In genomic region chr5:180646963-180647305, GRCh38 we compare ENCODE assay signal across 22 cellular contexts. TPM values are rescaled to one million over a fixed set of nuclear protein-coding genes. Genes with fewer than 3 reads are reported as not detected.
DNase-seq lines count a peak whose midpoint lies in the region; ATAC-seq and TF ChIP-seq lines count a peak whose summit lies in the region.
"Had no signal": no experiment of that assay in that cellular context is flagged by ENCODE, and none has a peak within 500 bp of the region (broad histone marks: within the 10 kb centered on the region; RNA-seq: fewer than 3 reads in every experiment).

No MANE protein-coding gene starts in this region.

- CTCF ChIA-PET in CD8-positive, alpha-beta T cell (lab: Charles Lee): interaction anchor here (1.3 to 2.1 kb wide), 3 partner anchors 10 to 72 kb away, joined by 3 to 8 read pairs (median 4); no protein-coding TSS in a partner anchor

- peak; percentile 48 for DNase-seq in activated CD8-positive, alpha-beta memory T cell treated with anti-CD3 and anti-CD28 coated beads, Interleukin-2, amount 50 U/mL, for 48 hours
- no peak for DNase-seq in activated CD8-positive, alpha-beta memory T cell treated with anti-CD3 and anti-CD28 coated beads for 24 hours
- DNase-seq in CD8-positive, alpha-beta T cell: no peak
- DNase-seq in endothelial cell (ENCODE audit: low spot score) (no peak), sciatic nerve (ENCODE audit: low spot score) (peak; percentile 49), EL (no peak), mesothelial cell of epicardium (ENCODE audit: low spot score in 2 of 2, unreplicated experiment in 2 of 2) (no peak)
- no peak for DNase-seq in stimulated activated CD4-positive, alpha-beta T cell treated with anti-CD3 and anti-CD28 coated beads, Interleukin-2, amount 100 ng/mL, for 24 hours
- DNase-seq: 8988T, DMS79, MV-4-11, NCI-H1417 treated with DMSO at 0.1 percent for 48 hours, NCI-H187 treated with DMSO at 0.1 percent for 48 hours, NCI-H226, NCI-H524, NCI-H82, PC-3, RPMI8226 had no signal

- intact Hi-C loops in CD8-positive, alpha-beta T cell (cut with DNase I, micrococcal nuclease): no loop called here
- intact Hi-C loops in sciatic nerve (cut with DNase I): no loop called here

- no peak overlapping the region for H3K27ac Mint-ChIP-seq in CD8-positive, alpha-beta T cell
- H3K27ac Mint-ChIP-seq in endothelial cell (ENCODE audit: unreplicated experiment): peak overlapping the region; percentile 97
- no peak overlapping the region for H3K27ac Mint-ChIP-seq in mesothelial cell of epicardium

- H3K4me3 Mint-ChIP-seq in CD8-positive, alpha-beta T cell: peak overlapping the region; percentile 26
- H3K4me3 Mint-ChIP-seq in endothelial cell (ENCODE audit: unreplicated experiment) (peak overlapping the region; percentile 99), mesothelial cell of epicardium (no peak overlapping the region)

- H3K27me3 Mint-ChIP-seq in CD8-positive, alpha-beta T cell (ENCODE audit: low read depth): peaks cover 21% of the 10 kb centered on the region
- H3K27me3 Mint-ChIP-seq in endothelial cell (ENCODE audit: unreplicated experiment) (peaks cover 31% of the 10 kb centered on the region), mesothelial cell of epicardium (ENCODE audit: low read depth) (peaks cover 83% of the 10 kb centered on the region)

- H3K27me3 ChIP-seq in CD8-positive, alpha-beta T cell (ENCODE audit: insufficient read depth, low read length): no peaks in the 10 kb centered on the region
- H3K27me3 ChIP-seq: SJCRH30 had no signal

- H3K4me1 ChIP-seq in CD8-positive, alpha-beta T cell (ENCODE audit: insufficient read depth, low read length): no peaks in the 10 kb centered on the region
- H3K4me1 ChIP-seq: SJCRH30 had no signal

- H3K27ac ChIP-seq in CD8-positive, alpha-beta T cell (ENCODE audit: low read depth, low read length): no peak overlapping the region
- H3K27ac ChIP-seq: KMS-11, SJCRH30 had no signal

- POLR2A ChIA-PET in CD8-positive, alpha-beta T cell (lab: Charles Lee): no interaction called here

- no peak for TF ChIP-seq CTCF in CD8-positive, alpha-beta T cell (IDR thresholded peaks at IDR 0.05)
- TF ChIP-seq CTCF in endothelial cell (IDR thresholded peaks at IDR 0.05; ENCODE audit: unreplicated experiment) (no peak), mesothelial cell of epicardium (IDR thresholded peaks at IDR 0.05; ENCODE audit: unreplicated experiment) (no peak)

- H3K4me3 ChIP-seq in CD8-positive, alpha-beta T cell (ENCODE audit: low read depth, low read length): no peak overlapping the region
- H3K4me3 ChIP-seq: SJCRH30 had no signal

- peaks cover 19% of the 10 kb centered on the region for H3K4me1 Mint-ChIP-seq in CD8-positive, alpha-beta T cell (ENCODE audit: low read depth)
- H3K4me1 Mint-ChIP-seq in endothelial cell (ENCODE audit: unreplicated experiment) (peaks cover 68% of the 10 kb centered on the region), mesothelial cell of epicardium (peaks cover 8% of the 10 kb centered on the region)

- H3K9me3 ChIP-seq in CD8-positive, alpha-beta T cell (ENCODE audit: low read length): no peaks in the 10 kb centered on the region
- H3K9me3 ChIP-seq: SJCRH30 had no signal

- H3K9me3 Mint-ChIP-seq in CD8-positive, alpha-beta T cell: no peaks in the 10 kb centered on the region
- H3K9me3 Mint-ChIP-seq in endothelial cell (ENCODE audit: unreplicated experiment): no peaks in the 10 kb centered on the region
- H3K9me3 Mint-ChIP-seq in mesothelial cell of epicardium: no peaks in the 10 kb centered on the region
- H3K9me3 Mint-ChIP-seq: CD8-positive, alpha-beta memory T cell had no signal

- peaks cover 5% of the 10 kb centered on the region for H3K36me3 Mint-ChIP-seq in CD8-positive, alpha-beta T cell
- peaks cover 40% of the 10 kb centered on the region for H3K36me3 Mint-ChIP-seq in endothelial cell (ENCODE audit: low read depth, unreplicated experiment)
- no peaks in the 10 kb centered on the region for H3K36me3 Mint-ChIP-seq in mesothelial cell of epicardium

- ATAC-seq in CD8-positive, alpha-beta T cell: no peak
- no peak for ATAC-seq in sciatic nerve
- ATAC-seq: PC-3 had no signal

- H3K36me3 ChIP-seq in CD8-positive, alpha-beta T cell (ENCODE audit: insufficient read depth, low read length): no peaks in the 10 kb centered on the region
- H3K36me3 ChIP-seq: SJCRH30 had no signal

RNA-seq across cellular contexts. Expression of gene FLT4, which starts 2.5 kb away (rescaled TPM):
- 10 to 100 TPM; 11.1 to 13.3 TPM for total RNA-seq in CD8-positive, alpha-beta T cell
- total RNA-seq in endothelial cell (ENCODE audit: unreplicated experiment) (541 TPM), sciatic nerve (11.7 TPM), mesothelial cell of epicardium (1.8 to 2.6 TPM (median 2.4 TPM) in 3 replicates)
- total RNA-seq: HT-29, PC-3 had no signal

RNA-seq across cellular contexts. Expression of gene SCGB3A1, which starts 55.6 kb away (rescaled TPM):
- total RNA-seq in CD8-positive, alpha-beta T cell: not detected
- 5.4 TPM for total RNA-seq in endothelial cell (ENCODE audit: unreplicated experiment)
- not detected for total RNA-seq in sciatic nerve
- total RNA-seq in mesothelial cell of epicardium: 0.55 to 0.63 TPM in 2 of 3 replicates, not detected in the other
- total RNA-seq: HT-29, PC-3, SJCRH30 had no signal

Comparison
In these comparisons a context has a peak if more than half of its experiments do, and no peak if none do; other contexts are left out.
1. DNase-seq: peak in activated CD8-positive, alpha-beta memory T cell treated with anti-CD3 and anti-CD28 coated beads, Interleukin-2, amount 50 U/mL, for 48 hours (single experiment) and sciatic nerve (single experiment); none in activated CD8-positive, alpha-beta memory T cell treated with anti-CD3 and anti-CD28 coated beads for 24 hours (single experiment), CD8-positive, alpha-beta T cell (0 of 7), endothelial cell (single experiment), EL (single experiment), mesothelial cell of epicardium (0 of 2) and stimulated activated CD4-positive, alpha-beta T cell treated with anti-CD3 and anti-CD28 coated beads, Interleukin-2, amount 100 ng/mL, for 24 hours (0 of 2).
2. RNA of gene FLT4, which starts 2.5 kb away (total RNA-seq): 541 TPM in endothelial cell (single experiment); 11.1 to 13.3 TPM in CD8-positive, alpha-beta T cell, 11.7 TPM in sciatic nerve (single experiment) and 1.8 to 2.6 TPM in mesothelial cell of epicardium; every median in the first group is over 10 times any median in the second.